8 cellular contexts compared by ENCODE assay signal in the genomic region with DNA sequence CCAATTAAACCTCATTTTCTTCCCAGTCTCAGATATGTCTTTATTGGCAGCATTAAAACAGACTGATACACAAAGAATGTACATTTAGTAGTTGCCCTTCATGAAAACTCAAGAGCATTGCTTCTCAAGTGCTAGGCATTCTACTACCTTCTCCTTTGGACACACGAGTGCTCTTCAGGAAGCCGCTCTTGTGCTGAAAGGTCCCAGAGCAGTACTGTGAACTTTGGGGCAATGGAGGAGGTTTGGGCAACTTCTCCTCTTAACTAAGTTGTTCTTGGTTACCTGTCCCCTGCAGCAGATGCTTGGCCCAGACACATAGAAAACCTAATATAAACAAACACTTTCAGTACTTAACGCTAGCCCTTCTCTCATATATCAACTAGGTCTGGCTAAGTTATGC.
"Had no signal": no experiment of that assay in that cellular context is flagged by ENCODE, and none has a peak within 500 bp of the region (broad histone marks: within the 10 kb centered on the region; RNA-seq: fewer than 3 reads in every experiment).

No MANE protein-coding gene starts in this region.

- ATAC-seq: HCT116, HepG2 had no signal

- H3K27ac ChIP-seq: GM23248, HL-60 had no signal

- H3K4me3 ChIP-seq: GM23248, HAP-1 had no signal

- H3K36me3 ChIP-seq: HAP-1 had no signal

- DNase-seq: GM23248, GOT3, H7, HFFc6 had no signal

- H3K4me1 ChIP-seq: HAP-1 had no signal
